8 cellular contexts compared by ENCODE assay signal in the genomic region with DNA sequence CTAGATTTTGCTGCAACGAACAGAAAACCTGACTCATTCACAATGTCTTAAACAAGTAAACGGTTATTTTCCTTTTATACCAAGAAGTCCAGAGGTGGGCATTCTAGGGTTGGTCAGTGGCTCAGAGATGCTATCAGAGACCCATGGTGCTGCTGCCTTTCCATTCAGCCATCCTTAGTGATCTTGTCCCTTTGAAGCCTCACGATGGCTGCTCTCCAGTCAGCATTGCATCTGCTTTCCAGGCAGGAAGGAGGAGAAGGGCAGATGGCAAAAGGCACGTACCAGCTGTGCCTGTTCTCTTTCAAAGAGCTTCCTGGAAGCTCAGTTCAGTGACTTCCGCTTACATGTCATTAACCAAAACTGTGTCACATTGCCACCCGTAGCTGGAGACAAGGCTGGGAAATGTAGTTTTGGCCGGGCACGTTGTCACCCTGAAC. TPM values are rescaled to one million over a fixed set of nuclear protein-coding genes. Genes with fewer than 3 reads are reported as not detected.
DNase-seq lines count a peak whose midpoint lies in the region; ATAC-seq and TF ChIP-seq lines count a peak whose summit lies in the region.

No MANE protein-coding gene starts in this region.

- DNase-seq in Ammon's horn (ENCODE audit: low spot score) (peak; percentile 82), SJCRH30 (peak; percentile 61 to 78), adrenal gland (peak in 6 of 7 donors; percentile 43 to 82 (median 50)), myocyte (ENCODE audit: low read depth) (peak; percentile 92), superior temporal gyrus (ENCODE audit: extremely low spot score) (peak; percentile 74), dedifferentiated amniotic fluid mesenchymal stem cell (ENCODE audit: extremely low spot score) (no peak)

- intact Hi-C loops in adrenal gland (cut with DNase I): no loop called here

- peak; percentile 92 for ATAC-seq in GM19023 (IDR thresholded peaks at IDR 0.05; ENCODE audit: unreplicated experiment)
- ATAC-seq in HG03175 (IDR thresholded peaks at IDR 0.05; ENCODE audit: unreplicated experiment): peak; percentile 91

- no peak for TF ChIP-seq CTCF in adrenal gland (IDR thresholded peaks at IDR 0.05)

- H3K27ac ChIP-seq in SJCRH30 (peak overlapping the region; percentile 32), adrenal gland (peak overlapping the region in 2 of 5 donors; percentile 42 to 63)

- H3K4me3 ChIP-seq in SJCRH30 (no peak overlapping the region), adrenal gland (no peak overlapping the region)

- no peaks in the 10 kb centered on the region for H3K27me3 ChIP-seq in SJCRH30
- H3K27me3 ChIP-seq in adrenal gland: no peaks in the 10 kb centered on the region

- TF ChIP-seq POLR2A in adrenal gland (IDR thresholded peaks at IDR 0.05): no peak

- H3K9me3 ChIP-seq in SJCRH30 (replicated peaks): no peaks in the 10 kb centered on the region
- H3K9me3 ChIP-seq in adrenal gland (replicated peaks in 1 of 3): no peaks in the 10 kb centered on the region

- 38 to 57% (median 48%) methylated on average over 8 of the region's 8 CpGs for WGBS in adrenal gland, 4 donors

- H3K4me1 ChIP-seq in SJCRH30 (peaks cover 25% of the 10 kb centered on the region), adrenal gland (replicated peaks in 1 of 2) (peaks cover 13 to 60% of the 10 kb centered on the region in 2 donors)

- H3K36me3 ChIP-seq in SJCRH30: no peaks in the 10 kb centered on the region
- H3K36me3 ChIP-seq in adrenal gland (replicated peaks in 1 of 2): no peaks in the 10 kb centered on the region

RNA-seq across cellular contexts. Expression of a gene that starts 30.1 kb away (rescaled TPM):
- total RNA-seq in SJCRH30 (2014; rRNA removed; shearing (Covaris generic)): 11.2 and 13.2 TPM in 2 replicates
- total RNA-seq in adrenal gland (10 to 100 TPM; 14.9 to 38.6 (median 29.0) TPM), myocyte (4.7 and 6.1 TPM in 2 replicates)
- polyA plus RNA-seq in adrenal gland: 10 to 100 TPM; 13.2 to 22.2 (median 16.6) TPM
- polyA plus RNA-seq in myocyte (2012): 11.0 TPM
